Comparison of ENCODE assay signal across 1 cellular context in genomic region chr19:7562646-7563393, GRCh38.
TF ChIP-seq lines count a peak whose summit lies in the region.

No MANE protein-coding gene starts in this region.

TF ChIP-seq in K562, 482 proteins besides CTCF, POLR2A, EP300 and RAD21 (continued from another document and continues in another):
- TF ChIP-seq RERE (CRISPR knock-in tag; IDR thresholded peaks at IDR 0.05; ENCODE audit: borderline replicate concordance) (peak; percentile 99), MED1 (CRISPR knock-in tag; IDR thresholded peaks at IDR 0.05; ENCODE audit: borderline replicate concordance) (peak; percentile 97; the same call in 1 of the 2 replicates), HNRNPUL1 (IDR thresholded peaks at IDR 0.05; ENCODE audit: low read length) (no peak), ZNF134 (CRISPR knock-in tag; conservative IDR thresholded peaks at IDR 0.05) (peak; percentile 21; the same call in 1 of the 2 replicates), ATF1 (CRISPR knock-in tag; IDR thresholded peaks at IDR 0.05) (peak; percentile 93), ATF1 (tag; IDR thresholded peaks at IDR 0.05) (no peak), RBM34 (IDR thresholded peaks at IDR 0.05; ENCODE audit: borderline replicate concordance, insufficient read depth, low read length) (no peak), ZNF232 (CRISPR knock-in tag; IDR thresholded peaks at IDR 0.05) (peak; percentile 99), ZNF263 (CRISPR knock-in tag; IDR thresholded peaks at IDR 0.05; ENCODE audit: borderline replicate concordance) (peak; percentile 91), HCFC1 (IDR thresholded peaks at IDR 0.05; ENCODE audit: low read depth, low read length) (no peak), E2F5 (CRISPR knock-in tag; IDR thresholded peaks at IDR 0.05) (peak; percentile 99), MYC (IDR thresholded peaks at IDR 0.05; ENCODE audit: low read depth, low read length) (no peak), MYC (CRISPR knock-in tag; IDR thresholded peaks at IDR 0.05; ENCODE audit: borderline replicate concordance, low read depth) (no peak), MIER1 (IDR thresholded peaks at IDR 0.05; ENCODE audit: low read depth) (peak; percentile 99), ZNF589 (CRISPR knock-in tag; IDR thresholded peaks at IDR 0.05; ENCODE audit: low read depth) (peak; percentile 91; the same call in 1 of the 2 replicates), KDM4B (IDR thresholded peaks at IDR 0.05; ENCODE audit: borderline replicate concordance in 2 of 2, low read depth in 1 of 2) (no peak), CLOCK (CRISPR knock-in tag; IDR thresholded peaks at IDR 0.05; ENCODE audit: borderline replicate concordance) (no peak), E2F1 (CRISPR knock-in tag; IDR thresholded peaks at IDR 0.05) (peak; percentile 98), LCOR (CRISPR knock-in tag; IDR thresholded peaks at IDR 0.05) (peak; percentile 96), YY1 (IDR thresholded peaks at IDR 0.05; ENCODE audit: borderline replicate concordance in 1 of 3, control insufficient read depth in 1 of 3, extremely low read depth in 1 of 3, insufficient read depth in 3 of 3, insufficient read length in 1 of 3, insufficient replicate concordance in 2 of 3, low read depth in 1 of 3, low read length in 2 of 3) (peak in 1 of 3 experiments; percentile 41), ZNF140 (CRISPR knock-in tag; IDR thresholded peaks at IDR 0.05) (no peak), ZC3H4 (CRISPR knock-in tag; IDR thresholded peaks at IDR 0.05; ENCODE audit: borderline replicate concordance) (0 out of 2 replicates have a peak, but pooled peaks have one; percentile 64), ZNF165 (CRISPR knock-in tag; IDR thresholded peaks at IDR 0.05; ENCODE audit: borderline replicate concordance) (no peak), FOXJ3 (CRISPR knock-in tag; IDR thresholded peaks at IDR 0.05) (peak; percentile 95), NEUROD1 (IDR thresholded peaks at IDR 0.05; ENCODE audit: borderline replicate concordance, low read depth, low read length, partially characterized antibody) (no peak), RFX1 (IDR thresholded peaks at IDR 0.05) (no peak), ZNF444 (CRISPR knock-in tag; IDR thresholded peaks at IDR 0.05) (no peak), NR4A1 (CRISPR knock-in tag; IDR thresholded peaks at IDR 0.05) (no peak), NR4A1 (tag; IDR thresholded peaks at IDR 0.05) (0 out of 2 replicates have a peak, but pooled peaks have one; percentile 23), ZNF431 (CRISPR knock-in tag; IDR thresholded peaks at IDR 0.05) (peak; percentile 88), EGR1 (conservative IDR thresholded peaks at IDR 0.05) (peak; percentile 63), NKRF (IDR thresholded peaks at IDR 0.05; ENCODE audit: borderline replicate concordance) (peak; percentile 57; the same call in 1 of the 2 replicates), KLF16 (IDR thresholded peaks at IDR 0.05) (no peak), ZFP91 (CRISPR knock-in tag; IDR thresholded peaks at IDR 0.05) (peak; percentile 65; the same call in 1 of the 2 replicates), CEBPG (CRISPR knock-in tag; IDR thresholded peaks at IDR 0.05) (peak; percentile 59; the same call in 1 of the 2 replicates), CEBPG (tag; conservative IDR thresholded peaks at IDR 0.05 in 1 of 2, IDR thresholded peaks at IDR 0.05 in 1 of 2) (no peak), DMBX1 (CRISPR knock-in tag; IDR thresholded peaks at IDR 0.05; ENCODE audit: borderline replicate concordance) (peak; percentile 94), ERF (CRISPR knock-in tag; IDR thresholded peaks at IDR 0.05) (no peak), ZNF175 (CRISPR knock-in tag; IDR thresholded peaks at IDR 0.05; ENCODE audit: low read depth) (peak; percentile 93), SMARCA5 (IDR thresholded peaks at IDR 0.05) (no peak), MEF2D (tag; conservative IDR thresholded peaks at IDR 0.05; ENCODE audit: low read depth) (0 out of 2 replicates have a peak, but pooled peaks have one; percentile 62), CBX8 (IDR thresholded peaks at IDR 0.05; ENCODE audit: borderline replicate concordance, extremely low read depth, low read depth, low read length, poor library complexity, severe bottlenecking) (no peak), MAFF (IDR thresholded peaks at IDR 0.05; ENCODE audit: low read length) (no peak), SIN3A (IDR thresholded peaks at IDR 0.05; ENCODE audit: borderline replicate concordance in 2 of 2, control insufficient read depth in 1 of 2, low read depth in 2 of 2, low read length in 2 of 2) (peak; percentile 98 to 99)
- TF ChIP-seq, protein P1, sequence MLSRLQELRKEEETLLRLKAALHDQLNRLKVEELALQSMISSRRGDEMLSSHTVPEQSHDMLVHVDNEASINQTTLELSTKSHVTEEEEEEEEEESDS (CRISPR knock-in tag; IDR thresholded peaks at IDR 0.05): no peak
- TF ChIP-seq, protein P2, sequence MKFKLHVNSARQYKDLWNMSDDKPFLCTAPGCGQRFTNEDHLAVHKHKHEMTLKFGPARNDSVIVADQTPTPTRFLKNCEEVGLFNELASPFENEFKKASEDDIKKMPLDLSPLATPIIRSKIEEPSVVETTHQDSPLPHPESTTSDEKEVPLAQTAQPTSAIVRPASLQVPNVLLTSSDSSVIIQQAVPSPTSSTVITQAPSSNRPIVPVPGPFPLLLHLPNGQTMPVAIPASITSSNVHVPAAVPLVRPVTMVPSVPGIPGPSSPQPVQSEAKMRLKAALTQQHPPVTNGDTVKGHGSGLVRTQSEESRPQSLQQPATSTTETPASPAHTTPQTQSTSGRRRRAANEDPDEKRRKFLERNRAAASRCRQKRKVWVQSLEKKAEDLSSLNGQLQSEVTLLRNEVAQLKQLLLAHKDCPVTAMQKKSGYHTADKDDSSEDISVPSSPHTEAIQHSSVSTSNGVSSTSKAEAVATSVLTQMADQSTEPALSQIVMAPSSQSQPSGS (CRISPR knock-in tag; IDR thresholded peaks at IDR 0.05): peak; percentile 91
- TF ChIP-seq, protein P3, sequence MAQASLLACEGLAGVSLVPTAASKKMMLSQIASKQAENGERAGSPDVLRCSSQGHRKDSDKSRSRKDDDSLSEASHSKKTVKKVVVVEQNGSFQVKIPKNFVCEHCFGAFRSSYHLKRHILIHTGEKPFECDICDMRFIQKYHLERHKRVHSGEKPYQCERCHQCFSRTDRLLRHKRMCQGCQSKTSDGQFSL (CRISPR knock-in tag; IDR thresholded peaks at IDR 0.05): peak; percentile 97
- TF ChIP-seq, protein P3 (tag; IDR thresholded peaks at IDR 0.05): peak; percentile 64 to 84; a peak in 3 of 4 replicates
